In genomic region chr1:10726355-10726754, GRCh38 we compare ENCODE assay signal across 19 cellular contexts.
DNase-seq lines count a peak whose midpoint lies in the region; ATAC-seq and TF ChIP-seq lines count a peak whose summit lies in the region.
"Had no signal": no experiment of that assay in that cellular context is flagged by ENCODE, and none has a peak within 500 bp of the region (broad histone marks: within the 10 kb centered on the region; RNA-seq: fewer than 3 reads in every experiment).

No MANE protein-coding gene starts in this region.

- no peak overlapping the region for H3K27ac ChIP-seq in RWPE2 (ENCODE audit: poor library complexity, severe bottlenecking)
- H3K27ac ChIP-seq in upper lobe of left lung = peak overlapping the region; percentile 70 to 83 (median 80)
- H3K27ac ChIP-seq: BLaER1, esophagus squamous epithelium, hepatocyte, vagina had no signal

- no peak for DNase-seq in RWPE2 (ENCODE audit: low spot score)
- DNase-seq in Right ventricle myocardium superior = peak; percentile 88
- DNase-seq in mucosa of gallbladder (ENCODE audit: low spot score) = peak; percentile 85
- peak; percentile 71 to 87 for DNase-seq in upper lobe of left lung
- no peak for DNase-seq in stimulated activated CD4-positive, alpha-beta T cell treated with anti-CD3 and anti-CD28 coated beads, Interleukin-1b, Interleukin-23, amount 100 ng/mL, for 48 hours
- DNase-seq in NCI-H69 (lab: John Stamatoyannopoulos, UW) = no peak
- DNase-seq: activated CD8-positive, alpha-beta T cell treated with anti-CD3 and anti-CD28 coated beads, Interleukin-2, amount 10 ng/mL, durations not matched to agents 7 days and 5 days; dermis blood vessel endothelial cell; DMS153; esophagus squamous epithelium; NCI-H1105 treated with DMSO at 0.1 percent for 48 hours had no signal

- H3K4me1 ChIP-seq in RWPE2 (ENCODE audit: insufficient read depth, poor library complexity, severe bottlenecking) (peaks cover 20% of the 10 kb centered on the region), upper lobe of left lung (peaks cover 19 to 72% (median 42%) of the 10 kb centered on the region in 4 donors)

- no peak overlapping the region for H3K4me3 ChIP-seq in RWPE2 (ENCODE audit: severe bottlenecking)
- no peak overlapping the region for H3K4me3 ChIP-seq in upper lobe of left lung
- H3K4me3 ChIP-seq: ascending aorta, BLaER1, esophagus squamous epithelium, hepatocyte, skin epidermis, vagina had no signal

- intact Hi-C loops in Right ventricle myocardium superior (cut with DNase I) = no loop called here

- peak; percentile 66; the same call in 2 of the 3 replicates for ATAC-seq in RWPE2 (ENCODE audit: low read depth)
- peak; percentile 63 for ATAC-seq in Right ventricle myocardium superior (ENCODE audit: poor library complexity)
- peak in 1 of 2 donors; percentile 39 for ATAC-seq in upper lobe of left lung (ENCODE audit: low FRiP score in 2 of 2)
- no peak for ATAC-seq in GM21529 (IDR thresholded peaks at IDR 0.05; ENCODE audit: unreplicated experiment)
- ATAC-seq: activated CD8-positive, alpha-beta T cell treated with anti-CD3 and anti-CD28 coated beads, Interleukin-2, amount 10 ng/mL, durations not matched to agents 7 days and 5 days; activated T-helper 17 cell treated with anti-CD3 and anti-CD28 coated beads, Interleukin-2, amount 50 U/mL, for 72 hours; stimulated activated memory B cell treated with anti-CD40 and anti-IgM and Interleukin-4, amounts not matched to agents 10 μg/mL and 1 μg/mL and 100 μg/mL, for 72 hours had no signal

- no peak for TF ChIP-seq EP300 in upper lobe of left lung (IDR thresholded peaks at IDR 0.05)

- H3K27me3 ChIP-seq in RWPE2 (ENCODE audit: insufficient read depth, poor library complexity, severe bottlenecking) (no peaks in the 10 kb centered on the region), upper lobe of left lung (no peaks in the 10 kb centered on the region)
- H3K27me3 ChIP-seq: ascending aorta, BLaER1, esophagus squamous epithelium, hepatocyte, vagina had no signal

- TF ChIP-seq CTCF in RWPE2 (IDR thresholded peaks at IDR 0.05; ENCODE audit: poor library complexity, severe bottlenecking) (no peak), upper lobe of left lung (IDR thresholded peaks at IDR 0.05) (peak in 1 of 6 experiments; percentile 7)

- H3K9me3 ChIP-seq in RWPE2 (ENCODE audit: severe bottlenecking) (no peaks in the 10 kb centered on the region), upper lobe of left lung (no peaks in the 10 kb centered on the region)
- H3K9me3 ChIP-seq: ascending aorta, BLaER1, esophagus squamous epithelium, vagina had no signal

- no peak for TF ChIP-seq POLR2A in upper lobe of left lung (IDR thresholded peaks at IDR 0.05)

- 65 to 88% methylated on average over 5 to 13 of the region's 17 CpGs for WGBS in upper lobe of left lung, 2 donors

- H3K36me3 ChIP-seq in RWPE2 (ENCODE audit: low read depth) (no peaks in the 10 kb centered on the region), upper lobe of left lung (no peaks in the 10 kb centered on the region)
- H3K36me3 ChIP-seq: ascending aorta, BLaER1, esophagus squamous epithelium, vagina had no signal

Comparison
In these comparisons a context has a peak if more than half of its experiments do, and no peak if none do; other contexts are left out.
1. DNase-seq: peak in Right ventricle myocardium superior (single experiment), mucosa of gallbladder (single experiment) and upper lobe of left lung (2 of 2); none in RWPE2 (single experiment), stimulated activated CD4-positive, alpha-beta T cell treated with anti-CD3 and anti-CD28 coated beads, Interleukin-1b, Interleukin-23, amount 100 ng/mL, for 48 hours (single experiment) and NCI-H69 (single experiment).